1 cellular context compared by ENCODE assay signal in genomic region chrY:2935606-2936521, GRCh38.
TF ChIP-seq lines count a peak whose summit lies in the region.

No MANE protein-coding gene starts in this region.

TF ChIP-seq in HepG2, 621 proteins besides CTCF, POLR2A, EP300 and RAD21 (continued from another document and continues in another):
- TF ChIP-seq ZNF609 (CRISPR knock-in tag; IDR thresholded peaks at IDR 0.05; ENCODE audit: borderline replicate concordance) (no peak), MXD1 (CRISPR knock-in tag; IDR thresholded peaks at IDR 0.05) (no peak), ZFYVE20 (CRISPR knock-in tag; IDR thresholded peaks at IDR 0.05; ENCODE audit: borderline replicate concordance, low read depth) (no peak), ATF3 (CRISPR knock-in tag; IDR thresholded peaks at IDR 0.05) (no peak), ZNF614 (CRISPR knock-in tag; IDR thresholded peaks at IDR 0.05; ENCODE audit: borderline replicate concordance) (0 out of 2 replicates have a peak, but pooled peaks have one; percentile 28), GFI1 (CRISPR knock-in tag; IDR thresholded peaks at IDR 0.05; ENCODE audit: borderline replicate concordance) (no peak), AHDC1 (CRISPR knock-in tag; IDR thresholded peaks at IDR 0.05; ENCODE audit: borderline replicate concordance) (no peak), IRF9 (CRISPR knock-in tag; IDR thresholded peaks at IDR 0.05; ENCODE audit: borderline replicate concordance) (no peak), PBX2 (CRISPR knock-in tag; IDR thresholded peaks at IDR 0.05) (no peak), ZNF687 (CRISPR knock-in tag; IDR thresholded peaks at IDR 0.05) (peak; percentile 90), ZNF746 (CRISPR knock-in tag; IDR thresholded peaks at IDR 0.05) (no peak), ARNT2 (CRISPR knock-in tag; IDR thresholded peaks at IDR 0.05; ENCODE audit: low read depth) (no peak), HIVEP1 (CRISPR knock-in tag; IDR thresholded peaks at IDR 0.05) (no peak), FIP1L1 (IDR thresholded peaks at IDR 0.05; ENCODE audit: borderline replicate concordance, insufficient read depth, low read depth, low read length) (no peak), ZNF331 (CRISPR knock-in tag; IDR thresholded peaks at IDR 0.05) (no peak), ZNF512B (CRISPR knock-in tag; IDR thresholded peaks at IDR 0.05; ENCODE audit: borderline replicate concordance) (no peak)
